ENCODE assay signal across 12 cellular contexts in the genomic region with DNA sequence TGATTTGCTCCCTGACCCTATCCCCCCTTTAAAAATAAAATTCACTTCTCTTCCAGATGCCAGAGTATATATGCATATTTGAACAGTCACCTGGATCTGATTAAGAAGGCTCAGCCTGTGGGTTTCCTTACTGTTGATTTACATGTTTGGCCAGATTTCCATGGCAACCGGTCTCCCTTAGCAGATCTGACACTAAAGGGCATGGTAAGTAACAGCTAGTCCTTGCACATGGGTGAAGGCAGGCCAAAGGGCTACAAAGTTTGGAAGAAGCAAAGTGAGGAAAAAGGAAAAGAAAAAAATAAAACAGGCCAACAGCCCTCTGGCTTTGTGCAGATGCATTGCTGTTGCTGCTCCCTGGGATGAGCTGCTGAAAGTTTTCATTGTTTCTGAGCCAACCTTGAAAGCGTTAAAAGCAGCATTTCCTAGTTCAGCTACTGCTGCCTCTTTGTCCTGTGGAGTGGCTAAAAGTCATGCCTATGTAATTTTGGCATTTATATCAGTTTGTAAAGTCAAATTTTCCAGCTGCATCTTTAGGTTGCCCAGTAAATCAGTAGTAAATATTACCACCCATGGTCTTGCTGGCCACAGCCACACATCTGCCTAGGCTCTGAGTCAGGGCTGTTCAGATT.
DNase-seq lines count a peak whose midpoint lies in the region; ATAC-seq and TF ChIP-seq lines count a peak whose summit lies in the region.
"Had no signal": no experiment of that assay in that cellular context is flagged by ENCODE, and none has a peak within 500 bp of the region (broad histone marks: within the 10 kb centered on the region; RNA-seq: fewer than 3 reads in every experiment).

No MANE protein-coding gene starts in this region.

- H3F3A ChIP-seq in smooth muscle cell (ENCODE audit: low read depth), result peaks cover 10% of the 10 kb centered on the region

- TF ChIP-seq CTCF in body of pancreas (IDR thresholded peaks at IDR 0.05), result peak in 3 of 7 experiments; percentile 2 to 31 (median 13)
- no peak for TF ChIP-seq CTCF in smooth muscle cell (IDR thresholded peaks at IDR 0.05; ENCODE audit: borderline replicate concordance, insufficient read depth, poor library complexity, severe bottlenecking)

- H3K4me2 ChIP-seq in smooth muscle cell, result no peak overlapping the region

- no peaks in the 10 kb centered on the region for H4K20me1 ChIP-seq in smooth muscle cell (ENCODE audit: low read depth)

- no peak overlapping the region for H3K4me3 ChIP-seq in body of pancreas
- no peak overlapping the region for H3K4me3 ChIP-seq in smooth muscle cell
- H3K4me3 ChIP-seq: thoracic aorta had no signal

- no peak overlapping the region for H2AFZ ChIP-seq in smooth muscle cell (ENCODE audit: low read depth)

- H3K27me3 ChIP-seq in body of pancreas, result no peaks in the 10 kb centered on the region
- H3K27me3 ChIP-seq in smooth muscle cell (ENCODE audit: low read depth), result no peaks in the 10 kb centered on the region

- peak overlapping the region in 2 of 4 donors; percentile 5 to 26 for H3K27ac ChIP-seq in body of pancreas
- H3K27ac ChIP-seq in smooth muscle cell (ENCODE audit: low read depth), result peak overlapping the region; percentile 45
- H3K27ac ChIP-seq: thoracic aorta had no signal

- DNase-seq in NCI-H2227 (lab: John Stamatoyannopoulos, UW; ENCODE audit: unreplicated experiment) (peak; percentile 26), NCI-H2227 treated with DMSO at 0.1 percent for 48 hours (lab: John Stamatoyannopoulos, UW) (no peak), body of pancreas (peak; percentile 55 to 80 (median 60)), hepatic stellate cell (ENCODE audit: low spot score) (peak; percentile 12), smooth muscle cell (lab: John Stamatoyannopoulos, UW; ENCODE audit: unreplicated experiment) (no peak), T1000 (lab: John Stamatoyannopoulos, UW) (no peak)
- DNase-seq in activated naive CD4-positive, alpha-beta T cell (lab: John Stamatoyannopoulos, UW), result no peak
- DNase-seq: ACHN, kidney glomerular epithelial cell had no signal

- H3K9me3 ChIP-seq in body of pancreas (no peaks in the 10 kb centered on the region), smooth muscle cell (replicated peaks; ENCODE audit: low read depth) (no peaks in the 10 kb centered on the region)
- H3K9me3 ChIP-seq: thoracic aorta had no signal

- H3K36me3 ChIP-seq in body of pancreas (replicated peaks in 1 of 2; ENCODE audit: insufficient read depth in 1 of 2, low read depth in 2 of 2), result no peaks in the 10 kb centered on the region
- H3K36me3 ChIP-seq in smooth muscle cell (ENCODE audit: low read depth), result no peaks in the 10 kb centered on the region
- H3K36me3 ChIP-seq: thoracic aorta had no signal

- no peak for TF ChIP-seq POLR2A in body of pancreas (IDR thresholded peaks at IDR 0.05)

- peak overlapping the region; percentile 7 for H3K9ac ChIP-seq in smooth muscle cell (ENCODE audit: low read depth)

- H3K79me2 ChIP-seq in smooth muscle cell (ENCODE audit: low read depth), result no peaks in the 10 kb centered on the region

- intact Hi-C loops in body of pancreas (cut with DNase I), result no loop called here

- peaks cover 14% of the 10 kb centered on the region for H3K4me1 ChIP-seq in body of pancreas
- H3K4me1 ChIP-seq in smooth muscle cell (ENCODE audit: low read depth), result no peaks in the 10 kb centered on the region

- 63 to 66% methylated on average over 2 of the region's 2 CpGs for WGBS in body of pancreas, 2 donors
- 89% methylated on average over 2 of the region's 2 CpGs for WGBS in smooth muscle cell (ENCODE audit: low lambda C conversion rate)

- ATAC-seq in body of pancreas (peak; percentile 89), HG02623 (IDR thresholded peaks at IDR 0.05; ENCODE audit: unreplicated experiment) (no peak)
- ATAC-seq: HCT116 had no signal

Comparison
In these comparisons a context has a peak if more than half of its experiments do, and no peak if none do; other contexts are left out.
1. DNase-seq: peak in NCI-H2227 (single experiment), body of pancreas (4 of 4) and hepatic stellate cell (single experiment); none in NCI-H2227 treated with DMSO at 0.1 percent for 48 hours (single experiment), smooth muscle cell (single experiment), activated naive CD4-positive, alpha-beta T cell (0 of 4) and T1000 (single experiment).